8 cellular contexts compared by ENCODE assay signal in the genomic region with DNA sequence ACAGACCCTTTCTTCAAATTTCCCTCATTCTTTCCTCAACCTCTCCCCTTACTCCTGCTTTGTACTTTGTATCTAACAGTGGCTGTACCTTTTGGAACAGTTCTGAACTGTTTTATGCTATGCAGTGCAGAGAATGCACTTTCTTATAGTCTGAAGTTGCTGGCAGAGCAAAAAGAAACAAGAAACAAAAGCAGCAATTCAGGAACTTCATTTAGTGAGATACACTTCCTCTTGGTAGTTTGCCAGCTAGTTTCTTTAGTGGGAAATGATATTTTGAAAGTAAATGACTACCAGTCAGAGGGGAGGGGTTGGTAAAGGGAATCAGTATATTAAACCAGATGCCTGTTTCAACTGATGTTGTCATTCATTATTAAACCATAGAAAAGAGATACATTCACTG. TPM values are rescaled to one million over a fixed set of nuclear protein-coding genes. Genes with fewer than 3 reads are reported as not detected.
A peak's percentile ranks its signal among the peaks of the same experiment; 100 is the strongest.
DNase-seq lines count a peak whose midpoint lies in the region; ATAC-seq and TF ChIP-seq lines count a peak whose summit lies in the region.

No MANE protein-coding gene starts in this region.

- no peaks in the 10 kb centered on the region for H3K36me3 ChIP-seq in CD8-positive, alpha-beta memory T cell (ENCODE audit: insufficient read depth, low read length)
- H3K36me3 ChIP-seq in tibial nerve, result no peaks in the 10 kb centered on the region

- no peaks in the 10 kb centered on the region for H3K9me3 ChIP-seq in CD8-positive, alpha-beta memory T cell (ENCODE audit: low read length)
- H3K9me3 ChIP-seq in right cardiac atrium (ENCODE audit: control insufficient read depth, low read length) (no peaks in the 10 kb centered on the region), tibial nerve (no peaks in the 10 kb centered on the region)

- peaks cover 78% of the 10 kb centered on the region for H3K4me1 ChIP-seq in CD8-positive, alpha-beta memory T cell (ENCODE audit: insufficient read depth, low read length)
- H3K4me1 ChIP-seq in right cardiac atrium (ENCODE audit: control insufficient read depth, insufficient read depth, low read length) (no peaks in the 10 kb centered on the region), tibial nerve (peaks cover 0 to 18% (median 12%) of the 10 kb centered on the region in 4 donors)

- in situ Hi-C loops in KBM-7 (cut with MboI; ENCODE audit: low pct_unique_long_range_greater_than_20kb, low sequenced_read_pairs), result no loop called here

- TF ChIP-seq CTCF in tibial nerve (IDR thresholded peaks at IDR 0.05) (no peak), lower leg skin (IDR thresholded peaks at IDR 0.05) (no peak)

- CTCF ChIA-PET in CD8-positive, alpha-beta memory T cell (lab: Charles Lee), result no interaction called here
- CTCF ChIA-PET in activated CD4-positive, alpha-beta memory T cell treated with anti-CD3 and anti-CD28 coated beads, Interleukin-2, amount 10 ng/mL, durations not matched to agents 7 days and 5 days (lab: Charles Lee), result no interaction called here

- no peaks in the 10 kb centered on the region for H3K9me3 Mint-ChIP-seq in CD8-positive, alpha-beta memory T cell
- no peaks in the 10 kb centered on the region for H3K9me3 Mint-ChIP-seq in activated CD4-positive, alpha-beta memory T cell treated with anti-CD3 and anti-CD28 coated beads, Interleukin-2, amount 10 ng/mL, durations not matched to agents 7 days and 5 days

- peaks cover 48 to 69% (median 57%) of the 10 kb centered on the region in 3 donors for H3K4me1 Mint-ChIP-seq in CD8-positive, alpha-beta memory T cell
- H3K4me1 Mint-ChIP-seq in activated CD4-positive, alpha-beta memory T cell treated with anti-CD3 and anti-CD28 coated beads, Interleukin-2, amount 10 ng/mL, durations not matched to agents 7 days and 5 days, result peaks cover 61% of the 10 kb centered on the region

- TF ChIP-seq POLR2A in tibial nerve (IDR thresholded peaks at IDR 0.05), result no peak
- no peak for TF ChIP-seq POLR2A in lower leg skin (IDR thresholded peaks at IDR 0.05)

- no peaks in the 10 kb centered on the region for H3K27me3 Mint-ChIP-seq in CD8-positive, alpha-beta memory T cell
- no peaks in the 10 kb centered on the region for H3K27me3 Mint-ChIP-seq in activated CD4-positive, alpha-beta memory T cell treated with anti-CD3 and anti-CD28 coated beads, Interleukin-2, amount 10 ng/mL, durations not matched to agents 7 days and 5 days

- peak overlapping the region; percentile 46 for H3K4me3 ChIP-seq in CD8-positive, alpha-beta memory T cell (ENCODE audit: low read length)
- H3K4me3 ChIP-seq in right cardiac atrium (ENCODE audit: low read length), result no peak overlapping the region
- H3K4me3 ChIP-seq in tibial nerve, result no peak overlapping the region
- H3K4me3 ChIP-seq in lower leg skin (ENCODE audit: low read depth, poor library complexity, severe bottlenecking), result no peak overlapping the region

- peak overlapping the region in 6 of 7 donors; percentile 3 to 72 (median 70) for H3K4me3 Mint-ChIP-seq in CD8-positive, alpha-beta memory T cell
- peak overlapping the region; percentile 58 for H3K4me3 Mint-ChIP-seq in activated CD4-positive, alpha-beta memory T cell treated with anti-CD3 and anti-CD28 coated beads, Interleukin-2, amount 10 ng/mL, durations not matched to agents 7 days and 5 days

- peak in 1 of 2 donors; percentile 35 for TF ChIP-seq EP300 in tibial nerve (IDR thresholded peaks at IDR 0.05)

- peaks cover 0 to 1% (median 0%) of the 10 kb centered on the region in 3 donors for H3K36me3 Mint-ChIP-seq in CD8-positive, alpha-beta memory T cell
- H3K36me3 Mint-ChIP-seq in activated CD4-positive, alpha-beta memory T cell treated with anti-CD3 and anti-CD28 coated beads, Interleukin-2, amount 10 ng/mL, durations not matched to agents 7 days and 5 days (ENCODE audit: low read depth), result peaks cover 1% of the 10 kb centered on the region

- peak; percentile 54 for ATAC-seq in GM19372 (IDR thresholded peaks at IDR 0.05; ENCODE audit: low read depth, unreplicated experiment)
- peak; percentile 53 to 64 for ATAC-seq in right cardiac atrium

- intact Hi-C loops in right cardiac atrium (cut with DNase I) (no loop called here), lower leg skin (cut with DNase I; ENCODE audit: low total_unique reads) (no loop called here)

- POLR2A ChIA-PET in CD8-positive, alpha-beta memory T cell (lab: Charles Lee), result interaction anchor here (0.6 to 1.4 kb wide), 6 partner anchors 11 to 40 kb away, joined by 3 to 8 read pairs (median 4); no protein-coding TSS in a partner anchor
- POLR2A ChIA-PET in activated CD4-positive, alpha-beta memory T cell treated with anti-CD3 and anti-CD28 coated beads, Interleukin-2, amount 10 ng/mL, durations not matched to agents 7 days and 5 days (lab: Charles Lee), result interaction anchor here (1.0 to 9.6 kb wide), 7 partner anchors 13 to 55 kb away, joined by 4 to 131 read pairs (median 10); partner anchors contain the start of gene CHD2

- peak overlapping the region; percentile 60 for H3K27ac ChIP-seq in CD8-positive, alpha-beta memory T cell (ENCODE audit: low read depth, low read length)
- no peak overlapping the region for H3K27ac ChIP-seq in right cardiac atrium (ENCODE audit: low read length)
- H3K27ac ChIP-seq in tibial nerve, result peak overlapping the region in 3 of 4 donors; percentile 44 to 66 (median 61)

- H3K27ac Mint-ChIP-seq in CD8-positive, alpha-beta memory T cell, result peak overlapping the region in 7 of 8 donors; percentile 12 to 98 (median 91)
- peak overlapping the region; percentile 96 for H3K27ac Mint-ChIP-seq in activated CD4-positive, alpha-beta memory T cell treated with anti-CD3 and anti-CD28 coated beads, Interleukin-2, amount 10 ng/mL, durations not matched to agents 7 days and 5 days

- DNase-seq in CD8-positive, alpha-beta memory T cell, result peak in 2 of 5 donors; percentile 45 to 72
- DNase-seq in KBM-7 (peak; percentile 93), right cardiac atrium (no peak), tibial nerve (ENCODE audit: low spot score in 2 of 2) (no peak), lower leg skin (ENCODE audit: low spot score in 2 of 2) (no peak), T-helper 9 cell (no peak)
- DNase-seq in activated CD4-positive, alpha-beta memory T cell treated with anti-CD3 and anti-CD28 coated beads, Interleukin-2, amount 10 ng/mL, durations not matched to agents 7 days and 5 days, result no peak

- no peaks in the 10 kb centered on the region for H3K27me3 ChIP-seq in CD8-positive, alpha-beta memory T cell (ENCODE audit: insufficient read depth, low read length, poor library complexity, severe bottlenecking)
- H3K27me3 ChIP-seq in right cardiac atrium (ENCODE audit: control insufficient read depth, insufficient read depth), result no peaks in the 10 kb centered on the region
- H3K27me3 ChIP-seq in tibial nerve, result no peaks in the 10 kb centered on the region

RNA-seq across cellular contexts. Expression of gene CHD2, which starts 55.0 kb away (rescaled TPM):
- 100 to 1,000 TPM in 1 of 2 experiments, 10 to 100 TPM in 1; 99.0 to 109 TPM for total RNA-seq in CD8-positive, alpha-beta memory T cell
- polyA plus RNA-seq in CD8-positive, alpha-beta memory T cell, result 80.3 TPM
- 100 to 1,000 TPM; 141 to 155 TPM for total RNA-seq in activated CD4-positive, alpha-beta memory T cell treated with anti-CD3 and anti-CD28 coated beads, Interleukin-2, amount 10 ng/mL, durations not matched to agents 7 days and 5 days
- total RNA-seq in right cardiac atrium (10 to 100 TPM; 62.7 to 83.6 (median 65.1) TPM), tibial nerve (100 to 1,000 TPM in 2 of 4 donors, 10 to 100 TPM in 2; 96.5 to 133 (median 102) TPM), lower leg skin (100 to 1,000 TPM in 1 of 4 donors, 10 to 100 TPM in 3; 75.8 to 175 (median 88.6) TPM)
- 28.4 TPM for polyA plus RNA-seq in right cardiac atrium
